ENCODE assay signal across 11 cellular contexts in genomic region chr16:1530349-1530882, GRCh38. TPM values are rescaled to one million over a fixed set of nuclear protein-coding genes. Genes with fewer than 3 reads are reported as not detected.
DNase-seq lines count a peak whose midpoint lies in the region; ATAC-seq and TF ChIP-seq lines count a peak whose summit lies in the region.
"Had no signal": no experiment of that assay in that cellular context is flagged by ENCODE, and none has a peak within 500 bp of the region (broad histone marks: within the 10 kb centered on the region; RNA-seq: fewer than 3 reads in every experiment).

No MANE protein-coding gene starts in this region.

- H3K27me3 Mint-ChIP-seq in HFFc6 (ENCODE audit: insufficient read depth): peaks cover 3% of the 10 kb centered on the region
- H3K27me3 Mint-ChIP-seq: activated B cell treated with CpG ODN at 0.5 μM for 24 hours had no signal

- H3K4me1 Mint-ChIP-seq in HFFc6 (ENCODE audit: low read depth): peaks cover 49% of the 10 kb centered on the region

- H3K4me3 ChIP-seq in duodenal mucosa (ENCODE audit: low read depth in 1 of 2, low read length in 2 of 2) (no peak overlapping the region), mucosa of rectum (ENCODE audit: low read length in 2 of 2) (no peak overlapping the region), stomach smooth muscle (ENCODE audit: low read length in 2 of 2) (peak overlapping the region in 1 of 2 donors; percentile 78)

- peak overlapping the region; percentile 78 for H3K27ac Mint-ChIP-seq in HFFc6
- H3K27ac Mint-ChIP-seq: activated B cell treated with CpG ODN at 0.5 μM for 24 hours had no signal

- TF ChIP-seq CTCF in HFFc6 (IDR thresholded peaks at IDR 0.05): no peak

- H3K27me3 ChIP-seq in duodenal mucosa (ENCODE audit: control insufficient read depth in 1 of 2, insufficient read depth in 2 of 2, low read length in 2 of 2) (no peaks in the 10 kb centered on the region), mucosa of rectum (ENCODE audit: control insufficient read depth in 2 of 2, insufficient read depth in 2 of 2, low read length in 2 of 2) (no peaks in the 10 kb centered on the region), stomach smooth muscle (ENCODE audit: control insufficient read depth in 1 of 2, insufficient read depth in 2 of 2, low read length in 2 of 2) (no peaks in the 10 kb centered on the region)

- H3K27ac ChIP-seq in duodenal mucosa (ENCODE audit: low read depth, low read length) (peak overlapping the region; percentile 20), mucosa of rectum (ENCODE audit: low read depth in 2 of 2, low read length in 2 of 2) (peak overlapping the region; percentile 58 to 86), stomach smooth muscle (ENCODE audit: low read length) (peak overlapping the region; percentile 88)

- no peak overlapping the region for H3K4me3 Mint-ChIP-seq in HFFc6
- H3K4me3 Mint-ChIP-seq: activated B cell treated with CpG ODN at 0.5 μM for 24 hours had no signal

- no peaks in the 10 kb centered on the region for H3K36me3 ChIP-seq in duodenal mucosa (ENCODE audit: control insufficient read depth in 1 of 2, insufficient read depth in 2 of 2, low read length in 2 of 2)
- H3K36me3 ChIP-seq in mucosa of rectum (ENCODE audit: control insufficient read depth in 2 of 2, insufficient read depth in 2 of 2, low read length in 2 of 2): no peaks in the 10 kb centered on the region
- H3K36me3 ChIP-seq in stomach smooth muscle (ENCODE audit: control insufficient read depth in 2 of 2, insufficient read depth in 2 of 2, low read length in 2 of 2): peaks cover 0 to 2% of the 10 kb centered on the region in 2 donors

- H3K9me3 ChIP-seq in duodenal mucosa (ENCODE audit: control insufficient read depth in 1 of 2, low read length in 2 of 2) (no peaks in the 10 kb centered on the region), mucosa of rectum (ENCODE audit: control insufficient read depth in 2 of 2, low read length in 2 of 2) (no peaks in the 10 kb centered on the region), stomach smooth muscle (ENCODE audit: control insufficient read depth in 2 of 2, low read length in 2 of 2) (no peaks in the 10 kb centered on the region)

- peaks cover 12% of the 10 kb centered on the region for H3K36me3 Mint-ChIP-seq in HFFc6 (ENCODE audit: low read depth)

- ATAC-seq in HG03039 (IDR thresholded peaks at IDR 0.05; ENCODE audit: unreplicated experiment): no peak

- no peaks in the 10 kb centered on the region for H3K9me3 Mint-ChIP-seq in HFFc6
- H3K9me3 Mint-ChIP-seq: activated B cell treated with CpG ODN at 0.5 μM for 24 hours had no signal

- H3K4me1 ChIP-seq in duodenal mucosa (ENCODE audit: control insufficient read depth in 1 of 2, insufficient read depth in 2 of 2, low read length in 2 of 2) (peaks cover 0 to 12% of the 10 kb centered on the region in 2 donors), mucosa of rectum (ENCODE audit: control insufficient read depth in 2 of 2, insufficient read depth in 2 of 2, low read length in 2 of 2) (peaks cover 11 to 12% of the 10 kb centered on the region in 2 donors), stomach smooth muscle (ENCODE audit: control insufficient read depth, insufficient read depth, low read length) (peaks cover 50% of the 10 kb centered on the region)

- H3K9ac ChIP-seq in duodenal mucosa (ENCODE audit: low read depth in 1 of 2, low read length in 2 of 2) (no peak overlapping the region), mucosa of rectum (ENCODE audit: low read depth in 1 of 2, low read length in 2 of 2) (peak overlapping the region in 1 of 2 donors; percentile 32), stomach smooth muscle (ENCODE audit: low read length in 2 of 2) (peak overlapping the region in 1 of 2 donors; percentile 57)

- DNase-seq in HFFc6 (no peak), activated gamma-delta T cell treated with Interleukin-2 at 50 U/mL for 16 hours (no peak), NCI-H446 treated with DMSO at 0.1 percent for 48 hours (lab: John Stamatoyannopoulos, UW) (no peak)
- DNase-seq: activated B cell treated with CpG ODN at 0.5 μM for 24 hours, activated T-cell treated with anti-CD3 and anti-CD28 coated beads for 4 hours, NCI-H1436 treated with DMSO at 0.1 percent for 48 hours, SIG-M5 had no signal

RNA-seq across cellular contexts. Expression of gene TMEM204, which starts 3.0 kb away (rescaled TPM):
- 10 to 100 TPM; 15.4 to 28.5 (median 16.2) TPM for total RNA-seq in HFFc6 (2021; fragmentation: NEBNext Ultra II Directional; extraction: Animal tissue kit (Norgen Biotek cat#: 25700))

RNA-seq across cellular contexts. Expression of gene TELO2, which starts 37.3 kb away (rescaled TPM):
- 10 to 100 TPM; 28.6 to 37.4 (median 34.8) TPM for total RNA-seq in HFFc6 (2021; fragmentation: NEBNext Ultra II Directional; extraction: Animal tissue kit (Norgen Biotek cat#: 25700))

RNA-seq across cellular contexts. Expression of gene PTX4, which starts 41.7 kb away (rescaled TPM):
- total RNA-seq in HFFc6 (2021; fragmentation: NEBNext Ultra II Directional; extraction: Animal tissue kit (Norgen Biotek cat#: 25700)): under 1 TPM in 4 of 6 experiments, not detected in 2; 0.14 to 0.24 (median 0.18) TPM
- total RNA-seq: activated B cell treated with CpG ODN at 0.5 μM for 24 hours had no signal

RNA-seq across cellular contexts. Expression of gene CLCN7, which starts 55.6 kb away (rescaled TPM):
- total RNA-seq in HFFc6 (2021; fragmentation: NEBNext Ultra II Directional; extraction: Animal tissue kit (Norgen Biotek cat#: 25700)): 10 to 100 TPM; 47.5 to 62.6 (median 51.3) TPM

Comparison
In these comparisons a context has a peak if more than half of its experiments do, and no peak if none do; other contexts are left out.
1. H3K27ac ChIP-seq: peak in every context shown above with its lines; median percentile 88 in stomach smooth muscle; 72 in mucosa of rectum; 20 in duodenal mucosa.